In genomic region chr15:66136948-66137347, GRCh38 we compare ENCODE assay signal across 28 cellular contexts.
"Had no signal": no experiment of that assay in that cellular context is flagged by ENCODE, and none has a peak within 500 bp of the region (broad histone marks: within the 10 kb centered on the region; RNA-seq: fewer than 3 reads in every experiment).

No MANE protein-coding gene starts in this region.

- H3K27ac ChIP-seq: stomach, suprapubic skin, testis, thoracic aorta, thyroid gland, tibial artery, tibial nerve, transverse colon, upper lobe of left lung, upper lobe of right lung, uterus, vagina had no signal

- H3K9me3 ChIP-seq: stomach, suprapubic skin, testis, thoracic aorta, thyroid gland, tibial artery, tibial nerve, transverse colon, upper lobe of left lung, upper lobe of right lung, uterus, vagina had no signal

- H3K4me3 ChIP-seq: stomach, suprapubic skin, testis, thoracic aorta, thyroid gland, tibial artery, tibial nerve, transverse colon, upper lobe of left lung, upper lobe of right lung, uterus, vagina had no signal

- H3K27me3 Mint-ChIP-seq: stimulated activated naive B cell treated with anti-CD40 and anti-IgM and Interleukin-4, amounts not matched to agents 10 μg/mL and 1 μg/mL and 100 μg/mL, for 72 hours; stimulated activated naive CD8-positive, alpha-beta T cell treated with anti-CD3 and anti-CD28 coated beads, Interleukin-15, amount 100 ng/mL, for 72 hours; stimulated activated naive CD8-positive, alpha-beta T cell treated with anti-CD3 and anti-CD28 coated beads, Interleukin-15, Interleukin-2, amounts not matched to agents 100 ng/mL and 50 ng/mL, for 24 hours had no signal

- H3K36me3 Mint-ChIP-seq: stimulated activated effector memory CD8-positive, alpha-beta T cell treated with anti-CD3 and anti-CD28 coated beads, Interleukin-12 subunit alpha, Interleukin-12 subunit beta, amount 100 ng/mL, for 72 hours; stimulated activated memory B cell treated with anti-CD40 and anti-IgM and Interleukin-4, amounts not matched to agents 10 μg/mL and 1 μg/mL and 100 μg/mL, for 72 hours; stimulated activated naive B cell treated with anti-CD40 and anti-IgM and Interleukin-4, amounts not matched to agents 10 μg/mL and 1 μg/mL and 100 μg/mL, for 72 hours; type B pancreatic cell had no signal

- H3K4me1 Mint-ChIP-seq: stimulated activated effector memory CD8-positive, alpha-beta T cell treated with anti-CD3 and anti-CD28 coated beads, Interleukin-12 subunit alpha, Interleukin-12 subunit beta, amount 100 ng/mL, for 72 hours; stimulated activated memory B cell treated with anti-CD40 and anti-IgM and Interleukin-4, amounts not matched to agents 10 μg/mL and 1 μg/mL and 100 μg/mL, for 72 hours; stimulated activated naive B cell treated with anti-CD40 and anti-IgM and Interleukin-4, amounts not matched to agents 10 μg/mL and 1 μg/mL and 100 μg/mL, for 72 hours had no signal

- H3K27me3 ChIP-seq: stomach, suprapubic skin, testis, thyroid gland, tibial nerve, transverse colon, upper lobe of left lung, upper lobe of right lung, uterus, vagina had no signal

- ATAC-seq: stimulated activated effector memory CD8-positive, alpha-beta T cell treated with anti-CD3 and anti-CD28 coated beads, Interleukin-12 subunit alpha, Interleukin-12 subunit beta, amount 100 ng/mL, for 72 hours; stimulated activated memory B cell treated with anti-CD40 and anti-IgM and Interleukin-4, amounts not matched to agents 10 μg/mL and 1 μg/mL and 100 μg/mL, for 72 hours; stimulated activated naive B cell treated with anti-CD40 and anti-IgM and Interleukin-4, amounts not matched to agents 10 μg/mL and 1 μg/mL and 100 μg/mL, for 72 hours; stimulated activated naive CD8-positive, alpha-beta T cell treated with anti-CD3 and anti-CD28 coated beads, Interleukin-15, amount 100 ng/mL, for 72 hours; stimulated activated naive CD8-positive, alpha-beta T cell treated with anti-CD3 and anti-CD28 coated beads, Interleukin-15, Interleukin-2, amounts not matched to agents 100 U/mL and 50 U/mL, for 24 hours; upper lobe of right lung had no signal

- H3K4me1 ChIP-seq: suprapubic skin, thyroid gland, tibial artery, transverse colon, upper lobe of left lung, upper lobe of right lung, uterus, vagina had no signal

- H3K27ac Mint-ChIP-seq: stimulated activated effector memory CD8-positive, alpha-beta T cell treated with anti-CD3 and anti-CD28 coated beads, Interleukin-12 subunit alpha, Interleukin-12 subunit beta, amount 100 ng/mL, for 72 hours; stimulated activated memory B cell treated with anti-CD40 and anti-IgM and Interleukin-4, amounts not matched to agents 10 μg/mL and 1 μg/mL and 100 μg/mL, for 72 hours; stimulated activated naive B cell treated with anti-CD40 and anti-IgM and Interleukin-4, amounts not matched to agents 10 μg/mL and 1 μg/mL and 100 μg/mL, for 72 hours; stimulated activated naive CD8-positive, alpha-beta T cell treated with anti-CD3 and anti-CD28 coated beads, Interleukin-15, amount 100 ng/mL, for 72 hours; stimulated activated naive CD8-positive, alpha-beta T cell treated with anti-CD3 and anti-CD28 coated beads, Interleukin-15, Interleukin-2, amounts not matched to agents 100 ng/mL and 50 ng/mL, for 24 hours; type B pancreatic cell had no signal

- H3K4me3 Mint-ChIP-seq: stimulated activated effector memory CD8-positive, alpha-beta T cell treated with anti-CD3 and anti-CD28 coated beads, Interleukin-12 subunit alpha, Interleukin-12 subunit beta, amount 100 ng/mL, for 72 hours; stimulated activated memory B cell treated with anti-CD40 and anti-IgM and Interleukin-4, amounts not matched to agents 10 μg/mL and 1 μg/mL and 100 μg/mL, for 72 hours; stimulated activated naive B cell treated with anti-CD40 and anti-IgM and Interleukin-4, amounts not matched to agents 10 μg/mL and 1 μg/mL and 100 μg/mL, for 72 hours; stimulated activated naive CD8-positive, alpha-beta T cell treated with anti-CD3 and anti-CD28 coated beads, Interleukin-15, amount 100 ng/mL, for 72 hours; stimulated activated naive CD8-positive, alpha-beta T cell treated with anti-CD3 and anti-CD28 coated beads, Interleukin-15, Interleukin-2, amounts not matched to agents 100 ng/mL and 50 ng/mL, for 24 hours; type B pancreatic cell had no signal

- H3K36me3 ChIP-seq: stomach, suprapubic skin, thoracic aorta, thyroid gland, tibial artery, tibial nerve, transverse colon, upper lobe of left lung, upper lobe of right lung, uterus, vagina had no signal

- H3K9me3 Mint-ChIP-seq: stimulated activated effector memory CD8-positive, alpha-beta T cell treated with anti-CD3 and anti-CD28 coated beads, Interleukin-12 subunit alpha, Interleukin-12 subunit beta, amount 100 ng/mL, for 72 hours; stimulated activated memory B cell treated with anti-CD40 and anti-IgM and Interleukin-4, amounts not matched to agents 10 μg/mL and 1 μg/mL and 100 μg/mL, for 72 hours; stimulated activated naive B cell treated with anti-CD40 and anti-IgM and Interleukin-4, amounts not matched to agents 10 μg/mL and 1 μg/mL and 100 μg/mL, for 72 hours; stimulated activated naive CD8-positive, alpha-beta T cell treated with anti-CD3 and anti-CD28 coated beads, Interleukin-15, amount 100 ng/mL, for 72 hours; stimulated activated naive CD8-positive, alpha-beta T cell treated with anti-CD3 and anti-CD28 coated beads, Interleukin-15, Interleukin-2, amounts not matched to agents 100 ng/mL and 50 ng/mL, for 24 hours; type B pancreatic cell had no signal

- DNase-seq: stimulated activated CD4-positive, alpha-beta T cell treated with anti-CD3 and anti-CD28 coated beads, Interleukin-2, amount 100 ng/mL, for 48 hours; stimulated activated CD4-positive, alpha-beta T cell treated with anti-CD3 and anti-CD28 coated beads, Interleukin-4, amount 100 ng/mL, for 1 hour; stimulated activated CD4-positive, alpha-beta T cell treated with anti-CD3 and anti-CD28 coated beads, Interleukin-4, amount 100 ng/mL, for 24 hours; stimulated activated CD4-positive, alpha-beta T cell treated with anti-CD3 and anti-CD28 coated beads, Interleukin-4, amount 100 ng/mL, for 4 hours; stimulated activated CD8-positive, alpha-beta memory T cell treated with anti-CD3 and anti-CD28 coated beads, Interleukin-4, amount 100 ng/mL, for 48 hours; stimulated activated naive B cell treated with anti-CD40 and anti-IgM and Interleukin-4, amounts not matched to agents 10 μg/mL and 1 μg/mL and 100 μg/mL, for 72 hours; stimulated activated naive CD4-positive, alpha-beta T cell; stimulated activated naive CD4-positive, alpha-beta T cell treated with Interleukin-2 at 50 U/mL for 16 hours; stimulated activated naive CD8-positive, alpha-beta T cell treated with anti-CD3 and anti-CD28 coated beads, Interleukin-15, amount 100 ng/mL, for 72 hours; stimulated activated naive CD8-positive, alpha-beta T cell treated with anti-CD3 and anti-CD28 coated beads, Interleukin-15, Interleukin-2, amounts not matched to agents 100 U/mL and 50 U/mL, for 24 hours; stomach; substantia nigra; testis; thyroid gland; tibial artery; transverse colon; trophoblast cell; upper lobe of left lung; upper lobe of right lung; uterus had no signal
